12 cellular contexts compared by ENCODE assay signal in the genomic region with DNA sequence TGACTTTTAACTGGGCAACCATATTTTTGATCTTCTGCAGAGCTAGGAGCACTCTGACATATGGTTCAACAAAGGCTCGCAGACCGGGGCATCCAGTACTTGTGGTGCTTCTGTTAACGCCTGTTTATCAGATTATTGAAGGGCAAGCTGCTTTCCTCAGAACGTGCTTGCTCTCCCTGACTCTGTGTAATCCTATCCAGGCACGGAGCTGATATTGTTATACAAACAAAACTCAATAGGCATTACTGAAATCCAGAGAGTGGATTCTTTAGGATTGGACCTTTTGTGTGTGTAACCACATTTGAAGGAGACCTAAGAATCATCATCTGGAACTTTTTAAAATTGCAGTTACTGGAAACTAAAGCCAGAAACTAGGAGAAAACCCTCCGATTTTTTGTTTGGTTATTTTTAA.
DNase-seq lines count a peak whose midpoint lies in the region; ATAC-seq and TF ChIP-seq lines count a peak whose summit lies in the region.
"Had no signal": no experiment of that assay in that cellular context is flagged by ENCODE, and none has a peak within 500 bp of the region (broad histone marks: within the 10 kb centered on the region; RNA-seq: fewer than 3 reads in every experiment).

No MANE protein-coding gene starts in this region.

- no peak for TF ChIP-seq CTCF in adrenal gland (IDR thresholded peaks at IDR 0.05)
- TF ChIP-seq CTCF in left lung (IDR thresholded peaks at IDR 0.05) = no peak
- TF ChIP-seq CTCF in tibial nerve (IDR thresholded peaks at IDR 0.05) = no peak
- no peak for TF ChIP-seq CTCF in Peyer's patch (IDR thresholded peaks at IDR 0.05)

- H3K36me3 ChIP-seq in adrenal gland (replicated peaks in 1 of 2) = no peaks in the 10 kb centered on the region
- H3K36me3 ChIP-seq in left lung = no peaks in the 10 kb centered on the region
- no peaks in the 10 kb centered on the region for H3K36me3 ChIP-seq in tibial nerve
- H3K36me3 ChIP-seq in Peyer's patch = no peaks in the 10 kb centered on the region

- TF ChIP-seq POLR2A in adrenal gland (IDR thresholded peaks at IDR 0.05) (no peak), tibial nerve (IDR thresholded peaks at IDR 0.05) (no peak), Peyer's patch (IDR thresholded peaks at IDR 0.05) (no peak)

- H3K4me1 ChIP-seq in adrenal gland (replicated peaks in 1 of 2) = peaks cover 50 to 68% of the 10 kb centered on the region in 2 donors
- peaks cover 12 to 38% of the 10 kb centered on the region in 2 donors for H3K4me1 ChIP-seq in left lung
- H3K4me1 ChIP-seq in tibial nerve = peaks cover 0 to 88% (median 27%) of the 10 kb centered on the region in 4 donors
- H3K4me1 ChIP-seq in Peyer's patch = peaks cover 0 to 32% (median 3%) of the 10 kb centered on the region in 4 donors

- ATAC-seq in left lung (peak; percentile 74), GM18873 (IDR thresholded peaks at IDR 0.05; ENCODE audit: low FRiP score, unreplicated experiment) (no peak), GM19023 (IDR thresholded peaks at IDR 0.05; ENCODE audit: unreplicated experiment) (no peak)
- ATAC-seq: Panc1 had no signal

- WGBS in adrenal gland, 4 donors = 34 to 53% (median 48%) methylated on average over 6 of the region's 6 CpGs
- WGBS in tibial nerve, 2 donors = 47 to 59% methylated on average over 6 of the region's 6 CpGs

- peak; percentile 6 for DNase-seq in DMS79 treated with DMSO at 0.1 percent for 48 hours (lab: John Stamatoyannopoulos, UW)
- DNase-seq in DMS79 (lab: John Stamatoyannopoulos, UW) = no peak
- no peak for DNase-seq in adrenal gland
- DNase-seq in left lung = no peak
- DNase-seq in tibial nerve (ENCODE audit: low spot score in 2 of 2) = no peak
- no peak for DNase-seq in Peyer's patch
- DNase-seq: activated CD4-positive, alpha-beta T cell treated with anti-CD3 and anti-CD28 coated beads, Interleukin-2, amount 50 U/mL, for 1 hour; islet precursor cell; stimulated activated CD4-positive, alpha-beta T cell treated with anti-CD3 and anti-CD28 coated beads, Interleukin-1b, Interleukin-23, amount 100 ng/mL, for 48 hours had no signal

- intact Hi-C loops in adrenal gland (cut with DNase I) = no loop called here
- intact Hi-C loops in left lung (cut with DNase I) = no loop called here

- TF ChIP-seq EP300 in tibial nerve (IDR thresholded peaks at IDR 0.05) = no peak

- H3K4me3 ChIP-seq in adrenal gland (no peak overlapping the region), left lung (no peak overlapping the region), tibial nerve (no peak overlapping the region), Peyer's patch (no peak overlapping the region)

- no peaks in the 10 kb centered on the region for H3K27me3 ChIP-seq in adrenal gland
- H3K27me3 ChIP-seq in left lung = no peaks in the 10 kb centered on the region
- H3K27me3 ChIP-seq in tibial nerve = no peaks in the 10 kb centered on the region
- no peaks in the 10 kb centered on the region for H3K27me3 ChIP-seq in Peyer's patch

- H3K9me3 ChIP-seq in adrenal gland (replicated peaks in 1 of 3) = no peaks in the 10 kb centered on the region
- no peaks in the 10 kb centered on the region for H3K9me3 ChIP-seq in left lung
- H3K9me3 ChIP-seq in tibial nerve = no peaks in the 10 kb centered on the region
- H3K9me3 ChIP-seq in Peyer's patch = no peaks in the 10 kb centered on the region

- H3K27ac ChIP-seq in adrenal gland = peak overlapping the region; percentile 8 to 61 (median 37)
- H3K27ac ChIP-seq in left lung = no peak overlapping the region
- peak overlapping the region in 3 of 4 donors; percentile 30 to 45 (median 38) for H3K27ac ChIP-seq in tibial nerve
- peak overlapping the region in 1 of 4 donors; percentile 5 for H3K27ac ChIP-seq in Peyer's patch

Comparison
In these comparisons a context has a peak if more than half of its experiments do, and no peak if none do; other contexts are left out.
1. H3K27ac ChIP-seq: peak in adrenal gland (5 of 5) and tibial nerve (3 of 4); none in left lung (0 of 2).